8 cellular contexts compared by ENCODE assay signal in genomic region chr7:122219253-122219865, GRCh38.
DNase-seq lines count a peak whose midpoint lies in the region; ATAC-seq, FAIRE-seq and TF ChIP-seq lines count a peak whose summit lies in the region.
"Had no signal": no experiment of that assay in that cellular context is flagged by ENCODE, and none has a peak within 500 bp of the region (broad histone marks: within the 10 kb centered on the region; RNA-seq: fewer than 3 reads in every experiment).

No MANE protein-coding gene starts in this region.

- BruUV-seq in HepG2 (replicated peaks; lab: Mats Ljungman, UMichigan) = no TSS peak

- no peak overlapping the region for H3K9ac ChIP-seq in HepG2 (ENCODE audit: insufficient read depth, low read depth, low read length)

- no peak overlapping the region for H3K4me3 ChIP-seq in GM12865 (ENCODE audit: low read depth, low read length)
- H3K4me3 ChIP-seq in HepG2 (replicated peaks in 1 of 3; ENCODE audit: insufficient read depth in 1 of 3, low read depth in 2 of 3, low read length in 3 of 3) = no peak overlapping the region
- H3K4me3 ChIP-seq: skin epidermis had no signal

- H4K20me1 ChIP-seq in HepG2 (ENCODE audit: insufficient read depth, low read length) = no peaks in the 10 kb centered on the region

- no peak overlapping the region for H2AFZ ChIP-seq in HepG2 (ENCODE audit: low read length)

- no peak overlapping the region for H3K27ac ChIP-seq in HepG2 (ENCODE audit: extremely low read length, insufficient read depth, low read length)
- H3K27ac ChIP-seq: skin epidermis had no signal

- in situ Hi-C loops in HepG2 (cut with HindIII; ENCODE audit: extremely low pct_ligation_motif_present, low pct_unique_long_range_greater_than_20kb) = no loop called here

- CTCF ChIA-PET in HepG2 (lab: Yijun Ruan, JAX; ENCODE audit: low intra/inter-chr PET ratio, low total read pairs) = interaction anchor here (2.0 kb wide), 1 partner anchor 309 kb away, joined by 18 read pairs; no protein-coding TSS in a partner anchor

- no peaks in the 10 kb centered on the region; a peak in 1 of 5 replicates for H3K27me3 ChIP-seq in HepG2 (ENCODE audit: control insufficient read depth in 1 of 2, insufficient read depth in 2 of 2, low read length in 2 of 2)

- FAIRE-seq in HepG2 (lab: Jason Lieb, UNC) = peak; percentile 71

- TF ChIP-seq RAD21 in Ishikawa (IDR thresholded peaks at IDR 0.05; ENCODE audit: low read depth) (peak; percentile 73), HepG2 (CRISPR knock-in tag; IDR thresholded peaks at IDR 0.05) (peak; percentile 52; the same call in 1 of the 2 replicates)

- no peak for TF ChIP-seq EP300 in Ishikawa (IDR thresholded peaks at IDR 0.05; ENCODE audit: borderline replicate concordance)
- no peak for TF ChIP-seq EP300 in HepG2 (IDR thresholded peaks at IDR 0.05; ENCODE audit: low read depth in 2 of 2, low read length in 2 of 2)
- no peak for TF ChIP-seq EP300 in HepG2 (CRISPR knock-in tag; IDR thresholded peaks at IDR 0.05; ENCODE audit: borderline replicate concordance)

- no peaks in the 10 kb centered on the region for H3K79me2 ChIP-seq in HepG2 (ENCODE audit: insufficient read depth, low read length)

- peak; percentile 19 for DNase-seq in GM12865 (ENCODE audit: low read depth)
- peak; percentile 23 for DNase-seq in amniotic epithelial cell (ENCODE audit: low read depth)
- DNase-seq in HepG2 (ENCODE audit: low spot score) = peak; percentile 13

- no peak overlapping the region for H3K4me2 ChIP-seq in HepG2 (ENCODE audit: low read depth, low read length)

- TF ChIP-seq POLR2A in HepG2 (IDR thresholded peaks at IDR 0.05; ENCODE audit: insufficient read depth in 1 of 2, low read depth in 2 of 2, low read length in 2 of 2) = no peak

- ATAC-seq in HepG2 (no peak), GM21360 (IDR thresholded peaks at IDR 0.05; ENCODE audit: unreplicated experiment) (no peak), GM21786 (IDR thresholded peaks at IDR 0.05; ENCODE audit: unreplicated experiment) (no peak), HG03520 (IDR thresholded peaks at IDR 0.05; ENCODE audit: unreplicated experiment) (no peak)

- H3K4me1 ChIP-seq in HepG2 (ENCODE audit: insufficient read depth, low read length) = peaks cover 9% of the 10 kb centered on the region

- peak; percentile 37 for TF ChIP-seq CTCF in GM12865 (IDR thresholded peaks at IDR 0.05; ENCODE audit: insufficient read depth, low read depth, low read length, missing control alignments)
- TF ChIP-seq CTCF in HepG2 (CRISPR knock-in tag; IDR thresholded peaks at IDR 0.05) = peak; percentile 64

- no peaks in the 10 kb centered on the region for H3K36me3 ChIP-seq in HepG2 (replicated peaks in 1 of 2; ENCODE audit: control insufficient read depth in 1 of 2, insufficient read depth in 2 of 2, low read length in 2 of 2)

- intact Hi-C loops in HepG2 (cut with micrococcal nuclease; ENCODE audit: unreplicated experiment) = loop anchor here (1.0 to 10.0 kb wide), 3 partner anchors 125 to 935 kb away; no protein-coding TSS in a partner anchor

- POLR2A ChIA-PET in HepG2 (lab: Yijun Ruan, JAX) = no interaction called here

- no peaks in the 10 kb centered on the region for H3K9me3 ChIP-seq in HepG2 (ENCODE audit: low read length)

TF ChIP-seq in Ishikawa, 13 proteins besides CTCF, POLR2A, EP300 and RAD21 (continues in another document):
- TF ChIP-seq TAF1 (IDR thresholded peaks at IDR 0.05; ENCODE audit: low read depth) (no peak), TCF12 (IDR thresholded peaks at IDR 0.05; ENCODE audit: low read depth) (no peak), TEAD4 (IDR thresholded peaks at IDR 0.05) (no peak), CEBPB (IDR thresholded peaks at IDR 0.05) (no peak), REST (IDR thresholded peaks at IDR 0.05; ENCODE audit: low read depth) (no peak), USF1 (IDR thresholded peaks at IDR 0.05) (no peak), FOXM1 (IDR thresholded peaks at IDR 0.05; ENCODE audit: borderline replicate concordance, low read depth) (no peak), EGR1 (IDR thresholded peaks at IDR 0.05) (no peak), CREB1 (IDR thresholded peaks at IDR 0.05; ENCODE audit: low read depth) (no peak), ZBTB7A (IDR thresholded peaks at IDR 0.05; ENCODE audit: low read depth) (no peak), MAX (IDR thresholded peaks at IDR 0.05) (no peak)

TF ChIP-seq in HepG2, 621 proteins besides CTCF, POLR2A, EP300 and RAD21:
- TF ChIP-seq ATF1 (CRISPR knock-in tag; IDR thresholded peaks at IDR 0.05) = 0 out of 2 replicates have a peak, but pooled peaks have one; percentile 20
- TF ChIP-seq ZNF879 (CRISPR knock-in tag; IDR thresholded peaks at IDR 0.05) = no peak
- no peak for TF ChIP-seq ZNF367 (CRISPR knock-in tag; IDR thresholded peaks at IDR 0.05; ENCODE audit: borderline replicate concordance)
- no peak for TF ChIP-seq ATF5 (CRISPR knock-in tag; IDR thresholded peaks at IDR 0.05; ENCODE audit: low read depth)
- no peak for TF ChIP-seq ZNF350 (CRISPR knock-in tag; IDR thresholded peaks at IDR 0.05; ENCODE audit: borderline replicate concordance, low read depth)
- TF ChIP-seq STAG1 (CRISPR knock-in tag; IDR thresholded peaks at IDR 0.05) = peak; percentile 84
- no peak for TF ChIP-seq STAT6 (CRISPR knock-in tag; IDR thresholded peaks at IDR 0.05; ENCODE audit: borderline replicate concordance)
- TF ChIP-seq SMC3 (IDR thresholded peaks at IDR 0.05; ENCODE audit: low read length) = peak; percentile 56; the same call in 1 of the 2 replicates
- TF ChIP-seq MAFF (IDR thresholded peaks at IDR 0.05; ENCODE audit: low read depth, low read length) = peak; percentile 89
- TF ChIP-seq ELK4 (CRISPR knock-in tag; IDR thresholded peaks at IDR 0.05; ENCODE audit: borderline replicate concordance) = no peak
- TF ChIP-seq MAFK (conservative IDR thresholded peaks at IDR 0.05 in 1 of 2, IDR thresholded peaks at IDR 0.05 in 1 of 2; ENCODE audit: low read length in 2 of 2) = peak; percentile 91 to 94
- TF ChIP-seq TRAFD1 (CRISPR knock-in tag; IDR thresholded peaks at IDR 0.05; ENCODE audit: borderline replicate concordance) = no peak
